ENCODE assay signal across 17 cellular contexts in the genomic region with DNA sequence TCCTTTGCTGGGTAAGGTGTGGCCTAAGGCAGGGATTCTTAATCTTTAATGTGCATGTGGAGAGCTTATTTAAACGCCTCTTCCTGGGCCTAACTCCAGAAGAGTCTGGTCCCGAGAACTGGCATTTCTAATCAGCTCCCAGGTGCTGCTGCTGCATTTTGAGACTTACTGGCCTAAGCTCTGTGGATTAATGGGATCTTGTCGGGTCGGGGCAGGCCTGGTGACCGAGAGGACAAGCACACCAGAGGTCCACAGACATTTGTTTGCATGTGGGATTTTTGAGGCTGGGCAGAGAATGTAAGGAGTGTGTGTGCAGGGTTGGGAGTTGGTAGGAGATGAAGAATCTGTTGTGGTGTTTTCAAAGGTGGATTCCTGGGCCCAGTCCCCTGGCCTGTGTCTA.
"Had no signal": no experiment of that assay in that cellular context is flagged by ENCODE, and none has a peak within 500 bp of the region (broad histone marks: within the 10 kb centered on the region; RNA-seq: fewer than 3 reads in every experiment).

No MANE protein-coding gene starts in this region.

- H3K36me3 ChIP-seq: lower lobe of right lung, neutrophil, sigmoid colon, thoracic aorta, upper lobe of left lung had no signal

- H3K79me2 ChIP-seq: parathyroid adenoma had no signal

- H3K27ac ChIP-seq: body of pancreas, lower lobe of right lung, neutrophil, parathyroid adenoma, sigmoid colon, thoracic aorta, upper lobe of left lung had no signal

- H3K9me3 ChIP-seq: body of pancreas, lower lobe of right lung, neutrophil, sigmoid colon, thoracic aorta, upper lobe of left lung had no signal

- H3K9ac ChIP-seq: parathyroid adenoma had no signal

- DNase-seq: activated CD4-positive, alpha-beta T cell treated with anti-CD3 and anti-CD28 coated beads for 36 hours; activated CD4-positive, alpha-beta T cell treated with anti-CD3 and anti-CD28 coated beads, Interleukin-2, amount 50 U/mL, for 48 hours; activated naive CD8-positive, alpha-beta T cell treated with anti-CD3 and anti-CD28 coated beads for 36 hours; body of pancreas; foreskin melanocyte; lower lobe of right lung; naive B cell; sigmoid colon; stimulated activated naive B cell treated with anti-CD40 and anti-IgM and Interleukin-4, amounts not matched to agents 10 μg/mL and 1 μg/mL and 100 μg/mL, for 72 hours; SW 1271; upper lobe of left lung had no signal

- H3K4me3 ChIP-seq: body of pancreas, lower lobe of right lung, thoracic aorta, upper lobe of left lung had no signal

- ATAC-seq: activated CD4-positive, alpha-beta T cell treated with anti-CD3 and anti-CD28 coated beads for 36 hours; lower lobe of right lung; stimulated activated naive B cell treated with anti-CD40 and anti-IgM and Interleukin-4, amounts not matched to agents 10 μg/mL and 1 μg/mL and 100 μg/mL, for 72 hours had no signal

- H3K4me1 ChIP-seq: body of pancreas, parathyroid adenoma had no signal

- H3K27me3 ChIP-seq: body of pancreas, dorsolateral prefrontal cortex, sigmoid colon, upper lobe of left lung had no signal

- FAIRE-seq: keratinocyte, TTC549 had no signal

- H2AFZ ChIP-seq: parathyroid adenoma had no signal
